Comparison of ENCODE assay signal across 1 cellular context in genomic region chr3:13019243-13019701, GRCh38.
A peak's percentile ranks its signal among the peaks of the same experiment; 100 is the strongest.
TF ChIP-seq lines count a peak whose summit lies in the region.

No MANE protein-coding gene starts in this region.

TF ChIP-seq in K562, 482 proteins besides CTCF, POLR2A, EP300 and RAD21 (continued from another document):
- TF ChIP-seq ZFP1 (CRISPR knock-in tag; IDR thresholded peaks at IDR 0.05), result no peak
- TF ChIP-seq TAF1 (IDR thresholded peaks at IDR 0.05; ENCODE audit: control insufficient read depth, extremely low read depth, insufficient read depth, low read length, severe bottlenecking), result no peak
- no peak for TF ChIP-seq ZNF395 (CRISPR knock-in tag; IDR thresholded peaks at IDR 0.05)
- TF ChIP-seq MAFF (IDR thresholded peaks at IDR 0.05; ENCODE audit: low read length), result peak; percentile 53; the same call in 1 of the 2 replicates
- TF ChIP-seq TAF15 (IDR thresholded peaks at IDR 0.05; ENCODE audit: low read depth, low read length), result no peak
- no peak for TF ChIP-seq SIRT6 (IDR thresholded peaks at IDR 0.05; ENCODE audit: low read depth, low read length)
- no peak for TF ChIP-seq ZNF639 (CRISPR knock-in tag; conservative IDR thresholded peaks at IDR 0.05 in 1 of 2, IDR thresholded peaks at IDR 0.05 in 1 of 2)
- no peak for TF ChIP-seq ZFP36 (IDR thresholded peaks at IDR 0.05; ENCODE audit: low read depth, low read length, partially characterized antibody)
- TF ChIP-seq ZBTB7A (IDR thresholded peaks at IDR 0.05; ENCODE audit: borderline replicate concordance, control insufficient read depth, low read depth, low read length), result peak; percentile 47; the same call in 1 of the 2 replicates
- TF ChIP-seq TFAP4 (CRISPR knock-in tag; IDR thresholded peaks at IDR 0.05; ENCODE audit: borderline replicate concordance), result peak; percentile 54; the same call in 1 of the 2 replicates
- TF ChIP-seq SNIP1 (IDR thresholded peaks at IDR 0.05; ENCODE audit: low read depth), result no peak
- no peak for TF ChIP-seq IRF9 (tag; IDR thresholded peaks at IDR 0.05)
